ENCODE assay signal across 1 cellular context in genomic region chr2:105417789-105418475, GRCh38.
TF ChIP-seq lines count a peak whose summit lies in the region.

No MANE protein-coding gene starts in this region.

TF ChIP-seq in SK-N-SH, 30 proteins besides CTCF, POLR2A, EP300 and RAD21 (continued from another document):
- 0 out of 2 replicates have a peak, but pooled peaks have one; percentile 13 for TF ChIP-seq JUND (IDR thresholded peaks at IDR 0.05)
